ENCODE assay signal across 9 cellular contexts in the genomic region with DNA sequence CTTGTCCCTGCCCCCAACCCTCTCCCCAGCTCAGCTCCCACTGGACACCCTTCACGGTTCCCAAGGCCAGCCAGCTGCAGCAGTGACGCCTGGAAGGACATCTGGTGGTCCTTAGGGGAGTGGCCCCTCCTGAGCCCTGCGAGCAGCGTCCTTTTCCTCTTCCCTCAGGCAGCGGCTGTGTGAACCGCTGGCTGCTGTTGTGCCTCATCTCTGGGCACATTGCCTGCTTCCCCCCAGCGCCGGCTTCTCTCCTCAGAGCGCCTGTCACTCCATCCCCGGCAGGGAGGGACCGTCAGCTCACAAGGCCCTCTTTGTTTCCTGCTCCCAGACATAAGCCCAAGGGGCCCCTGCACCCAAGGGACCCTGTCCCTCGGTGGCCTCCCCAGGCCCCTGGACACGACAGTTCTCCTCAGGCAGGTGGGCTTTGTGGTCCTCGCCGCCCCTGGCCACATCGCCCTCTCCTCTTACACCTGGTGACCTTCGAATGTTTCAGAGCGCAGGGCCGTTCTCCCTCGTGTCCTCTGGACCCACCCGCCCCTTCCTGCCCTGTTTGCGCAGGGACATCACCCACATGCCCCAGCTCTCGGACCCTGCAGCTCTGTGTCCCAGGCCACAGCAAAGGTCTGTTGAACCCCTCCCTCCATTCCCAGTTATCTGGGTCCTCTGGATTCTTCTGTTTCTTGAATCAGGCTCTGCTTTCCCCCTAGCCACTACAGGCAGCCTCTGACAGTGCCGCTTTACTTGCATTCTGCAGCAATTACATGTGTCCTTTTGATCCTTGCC. TPM values are rescaled to one million over a fixed set of nuclear protein-coding genes. Genes with fewer than 3 reads are reported as not detected.
DNase-seq lines count a peak whose midpoint lies in the region; ATAC-seq, FAIRE-seq and TF ChIP-seq lines count a peak whose summit lies in the region.
"Had no signal": no experiment of that assay in that cellular context is flagged by ENCODE, and none has a peak within 500 bp of the region (broad histone marks: within the 10 kb centered on the region; RNA-seq: fewer than 3 reads in every experiment).

No MANE protein-coding gene starts in this region.

- TF ChIP-seq POLR2A in prostate gland (IDR thresholded peaks at IDR 0.05) = no peak

- no peaks in the 10 kb centered on the region for H3K9me3 Mint-ChIP-seq in activated T-helper 17 cell treated with anti-CD3 and anti-CD28 coated beads, Interleukin-2, amount 50 U/mL, for 72 hours
- H3K9me3 Mint-ChIP-seq: T-helper 2 cell treated with Interferon-gamma antibody and Interleukin-4, amounts not matched to agents 5 μg/mL and 100 μg/mL, for 36 hours had no signal

- H3K9me3 ChIP-seq in psoas muscle (no peaks in the 10 kb centered on the region), tibial artery (no peaks in the 10 kb centered on the region), prostate gland (no peaks in the 10 kb centered on the region)

- H3K27ac ChIP-seq in psoas muscle (no peak overlapping the region), tibial artery (no peak overlapping the region), prostate gland (peak overlapping the region in 1 of 2 donors; percentile 8)

- DNase-seq in HT1080 (ENCODE audit: low read depth) (peak; percentile 80), head of caudate nucleus (peak; percentile 81 to 97 (median 91)), psoas muscle (peak; percentile 47 to 71), GF-D8 (lab: John Stamatoyannopoulos, UW) (no peak), tibial artery (no peak), GM19239 (ENCODE audit: insufficient read length, low spot score) (no peak), prostate gland (ENCODE audit: low spot score) (no peak)

- no peak overlapping the region for H3K4me3 Mint-ChIP-seq in activated T-helper 17 cell treated with anti-CD3 and anti-CD28 coated beads, Interleukin-2, amount 50 U/mL, for 72 hours
- H3K4me3 Mint-ChIP-seq: T-helper 2 cell treated with Interferon-gamma antibody and Interleukin-4, amounts not matched to agents 5 μg/mL and 100 μg/mL, for 36 hours had no signal

- FAIRE-seq in GM19239 (lab: Jason Lieb, UNC) = no peak

- 30 to 37% (median 32%) methylated on average over 23 to 24 of the region's 24 CpGs for WGBS in psoas muscle, 3 donors
- WGBS in prostate gland = 42% methylated on average over 24 of the region's 24 CpGs

- no peaks in the 10 kb centered on the region for H3K27me3 Mint-ChIP-seq in activated T-helper 17 cell treated with anti-CD3 and anti-CD28 coated beads, Interleukin-2, amount 50 U/mL, for 72 hours

- H3K4me1 ChIP-seq in psoas muscle (peaks cover 6% of the 10 kb centered on the region), tibial artery (peaks cover 0 to 7% (median 0%) of the 10 kb centered on the region in 4 donors), prostate gland (replicated peaks) (no peaks in the 10 kb centered on the region)

- H3K27me3 ChIP-seq in psoas muscle (ENCODE audit: insufficient read depth in 3 of 3, low read length in 2 of 3) = no peaks in the 10 kb centered on the region
- H3K27me3 ChIP-seq in tibial artery = no peaks in the 10 kb centered on the region
- H3K27me3 ChIP-seq in prostate gland (replicated peaks; ENCODE audit: insufficient read depth) = no peaks in the 10 kb centered on the region

- H3K4me1 Mint-ChIP-seq in activated T-helper 17 cell treated with anti-CD3 and anti-CD28 coated beads, Interleukin-2, amount 50 U/mL, for 72 hours = peaks cover 10% of the 10 kb centered on the region

- peak overlapping the region; percentile 81 for H3K27ac Mint-ChIP-seq in activated T-helper 17 cell treated with anti-CD3 and anti-CD28 coated beads, Interleukin-2, amount 50 U/mL, for 72 hours
- H3K27ac Mint-ChIP-seq: T-helper 2 cell treated with Interferon-gamma antibody and Interleukin-4, amounts not matched to agents 5 μg/mL and 100 μg/mL, for 36 hours had no signal

- peaks cover 57% of the 10 kb centered on the region for H3K36me3 Mint-ChIP-seq in activated T-helper 17 cell treated with anti-CD3 and anti-CD28 coated beads, Interleukin-2, amount 50 U/mL, for 72 hours (ENCODE audit: low read depth)

- H3K36me3 ChIP-seq in psoas muscle (ENCODE audit: insufficient read depth in 1 of 2, low read depth in 1 of 2) (peaks cover 0 to 43% of the 10 kb centered on the region in 2 donors), tibial artery (peaks cover 27 to 43% (median 37%) of the 10 kb centered on the region in 3 donors), prostate gland (peaks cover 3 to 13% of the 10 kb centered on the region in 2 donors)

- intact Hi-C loops in head of caudate nucleus (cut with DNase I) = no loop called here
- intact Hi-C loops in psoas muscle (cut with DNase I) = loop anchor here in 1 of 2 donors (5.0 kb wide), 1 partner anchor 43 kb away; no protein-coding TSS in a partner anchor
- intact Hi-C loops in tibial artery (cut with DNase I; ENCODE audit: low total_unique reads) = no loop called here
- intact Hi-C loops in prostate gland (cut with DNase I) = no loop called here

- peak; percentile 8 for ATAC-seq in activated T-helper 17 cell treated with anti-CD3 and anti-CD28 coated beads, Interleukin-2, amount 50 U/mL, for 72 hours (replicated peaks)
- peak; percentile 28 to 55 (median 46) for ATAC-seq in psoas muscle

- H3K4me3 ChIP-seq in psoas muscle (no peak overlapping the region), tibial artery (no peak overlapping the region), prostate gland (no peak overlapping the region)

- TF ChIP-seq CTCF in psoas muscle (IDR thresholded peaks at IDR 0.05) (no peak), tibial artery (IDR thresholded peaks at IDR 0.05) (no peak), prostate gland (IDR thresholded peaks at IDR 0.05) (no peak)

RNA-seq across cellular contexts. Expression of a gene that starts 35.8 kb away (rescaled TPM):
- 0.53 and 2.4 TPM in 2 replicates for total RNA-seq in HT1080 (2014; rRNA removed; shearing (Covaris generic))
- 7.2 and 7.7 TPM in 2 replicates for polyA plus RNA-seq in HT1080 (2015; cell fraction: cytosol; rRNA removed)
- polyA plus RNA-seq in HT1080 (2015; cell fraction: nucleus; rRNA removed) = 3.7 and 5.6 TPM in 2 replicates
- total RNA-seq in activated T-helper 17 cell treated with anti-CD3 and anti-CD28 coated beads, Interleukin-2, amount 50 U/mL, for 72 hours = 10 to 100 TPM in 1 of 2 donors, 1 to 10 TPM in 1; 1.6 to 12.8 TPM
- total RNA-seq in psoas muscle (1 to 10 TPM in 1 of 4 donors, under 1 TPM in 3; 0.36 to 1.8 (median 0.64) TPM), prostate gland (100 to 1,000 TPM; 140 to 187 TPM)
- under 1 TPM; 0.22 to 0.55 (median 0.34) TPM for polyA plus RNA-seq in psoas muscle

Comparison
In these comparisons a context has a peak if more than half of its experiments do, and no peak if none do; other contexts are left out.
1. DNase-seq: peak in HT1080 (single experiment), head of caudate nucleus (42 of 42) and psoas muscle (2 of 2); none in GF-D8 (single experiment), tibial artery (0 of 2), GM19239 (single experiment) and prostate gland (single experiment).
2. RNA of a gene that starts 35.8 kb away (total RNA-seq): 140 to 187 TPM in prostate gland; 1.6 to 12.8 TPM in activated T-helper 17 cell treated with anti-CD3 and anti-CD28 coated beads, Interleukin-2, amount 50 U/mL, for 72 hours, 0.53 to 2.4 TPM in HT1080 and 0.36 to 1.8 TPM in psoas muscle; every median in the first group is over 10 times any median in the second.